Comparison of ENCODE assay signal across 1 cellular context in genomic region chr6:129659590-129660345, GRCh38.
TF ChIP-seq lines count a peak whose summit lies in the region.

No MANE protein-coding gene starts in this region.

TF ChIP-seq in K562, 482 proteins besides CTCF, POLR2A, EP300 and RAD21 (continued from another document and continues in another):
- TF ChIP-seq GABPB1 (CRISPR knock-in tag; IDR thresholded peaks at IDR 0.05): no peak; the same call in 1 of the 2 replicates
- no peak; the same call in 1 of the 2 replicates for TF ChIP-seq BACH1 (tag; IDR thresholded peaks at IDR 0.05)
- TF ChIP-seq ZEB2 (IDR thresholded peaks at IDR 0.05): 0 out of 2 replicates have a peak, but pooled peaks have one; percentile 21
- TF ChIP-seq HDAC8 (tag; IDR thresholded peaks at IDR 0.05): no peak
- no peak for TF ChIP-seq HMBOX1 (IDR thresholded peaks at IDR 0.05)
- no peak for TF ChIP-seq SMAD2 (IDR thresholded peaks at IDR 0.05; ENCODE audit: low read depth, low read length)
- TF ChIP-seq MTA2 (IDR thresholded peaks at IDR 0.05; ENCODE audit: low read depth): 0 out of 2 replicates have a peak, but pooled peaks have one; percentile 28
- no peak for TF ChIP-seq ZBTB8A (IDR thresholded peaks at IDR 0.05; ENCODE audit: partially characterized antibody)
- 0 out of 2 replicates have a peak, but pooled peaks have one; percentile 47 for TF ChIP-seq ATF6 (CRISPR knock-in tag; IDR thresholded peaks at IDR 0.05)
- TF ChIP-seq ZNF134 (CRISPR knock-in tag; conservative IDR thresholded peaks at IDR 0.05): no peak
- TF ChIP-seq ZNF232 (CRISPR knock-in tag; IDR thresholded peaks at IDR 0.05): no peak
- TF ChIP-seq FOSL1 (tag; conservative IDR thresholded peaks at IDR 0.05): no peak
- TF ChIP-seq MNT (conservative IDR thresholded peaks at IDR 0.05): peak in 1 of 2 experiments; percentile 35; a peak in 1 of 4 replicates
- TF ChIP-seq RCOR1 (IDR thresholded peaks at IDR 0.05; ENCODE audit: borderline replicate concordance in 1 of 2, low read depth in 2 of 2, low read length in 2 of 2): peak in 1 of 2 experiments; percentile 85; a peak in 2 of 4 replicates
- TF ChIP-seq ZFP36 (IDR thresholded peaks at IDR 0.05; ENCODE audit: low read depth, low read length, partially characterized antibody): no peak
- TF ChIP-seq BRF2 (IDR thresholded peaks at IDR 0.05; ENCODE audit: borderline replicate concordance, insufficient read depth, insufficient read length): no peak
- TF ChIP-seq ZKSCAN1 (IDR thresholded peaks at IDR 0.05; ENCODE audit: low read depth, low read length): no peak
- TF ChIP-seq NEUROD1 (IDR thresholded peaks at IDR 0.05; ENCODE audit: borderline replicate concordance, low read depth, low read length, partially characterized antibody): no peak
- TF ChIP-seq RBM25 (IDR thresholded peaks at IDR 0.05; ENCODE audit: low read depth, low read length, severe bottlenecking): no peak
- TF ChIP-seq MAZ (CRISPR knock-in tag; conservative IDR thresholded peaks at IDR 0.05 in 1 of 2, IDR thresholded peaks at IDR 0.05 in 1 of 2): peak; percentile 63 to 66; a peak in 3 of 4 replicates
- no peak for TF ChIP-seq RBM34 (IDR thresholded peaks at IDR 0.05; ENCODE audit: borderline replicate concordance, insufficient read depth, low read length)
- no peak for TF ChIP-seq TRIM25 (IDR thresholded peaks at IDR 0.05; ENCODE audit: borderline replicate concordance)
- TF ChIP-seq ETV5 (CRISPR knock-in tag; IDR thresholded peaks at IDR 0.05; ENCODE audit: low read depth): no peak
- TF ChIP-seq HDAC1 (IDR thresholded peaks at IDR 0.05): no peak
- no peak for TF ChIP-seq ZFX (CRISPR knock-in tag; IDR thresholded peaks at IDR 0.05)
- TF ChIP-seq TAF15 (IDR thresholded peaks at IDR 0.05; ENCODE audit: low read depth, low read length): no peak
- no peak for TF ChIP-seq RBM17 (IDR thresholded peaks at IDR 0.05; ENCODE audit: borderline replicate concordance, low read depth, low read length)
- TF ChIP-seq CUX1 (CRISPR knock-in tag; IDR thresholded peaks at IDR 0.05): no peak; the same call in 1 of the 2 replicates
- TF ChIP-seq HDGF (IDR thresholded peaks at IDR 0.05): 0 out of 2 replicates have a peak, but pooled peaks have one; percentile 50
- TF ChIP-seq NFIX (CRISPR knock-in tag; IDR thresholded peaks at IDR 0.05; ENCODE audit: low read depth): no peak
- TF ChIP-seq PRDM10 (IDR thresholded peaks at IDR 0.05; ENCODE audit: partially characterized antibody): peak; percentile 31
- no peak for TF ChIP-seq ZNF583 (CRISPR knock-in tag; IDR thresholded peaks at IDR 0.05)
- no peak for TF ChIP-seq ZNF444 (CRISPR knock-in tag; IDR thresholded peaks at IDR 0.05)
- TF ChIP-seq KLF1 (tag; IDR thresholded peaks at IDR 0.05): no peak
- peak; percentile 61; the same call in 1 of the 2 replicates for TF ChIP-seq LEF1 (IDR thresholded peaks at IDR 0.05)
- TF ChIP-seq SMARCE1 (IDR thresholded peaks at IDR 0.05): no peak
- TF ChIP-seq FOXJ2 (tag; IDR thresholded peaks at IDR 0.05): peak; percentile 94
- peak; percentile 33; the same call in 1 of the 2 replicates for TF ChIP-seq GATA2 (CRISPR knock-in tag; IDR thresholded peaks at IDR 0.05)
- TF ChIP-seq TGIF2 (CRISPR knock-in tag; IDR thresholded peaks at IDR 0.05): no peak
- peak; percentile 86 for TF ChIP-seq CTBP1 (IDR thresholded peaks at IDR 0.05; ENCODE audit: borderline replicate concordance)
- no peak for TF ChIP-seq PRPF4 (IDR thresholded peaks at IDR 0.05; ENCODE audit: insufficient read depth, low read depth, low read length, poor library complexity, severe bottlenecking)
- TF ChIP-seq ZNF316 (IDR thresholded peaks at IDR 0.05): no peak
- no peak for TF ChIP-seq ZFP91 (CRISPR knock-in tag; IDR thresholded peaks at IDR 0.05)
- no peak for TF ChIP-seq ZBTB34 (CRISPR knock-in tag; IDR thresholded peaks at IDR 0.05)
- no peak for TF ChIP-seq ZNF507 (tag; conservative IDR thresholded peaks at IDR 0.05)
